In the genomic region with DNA sequence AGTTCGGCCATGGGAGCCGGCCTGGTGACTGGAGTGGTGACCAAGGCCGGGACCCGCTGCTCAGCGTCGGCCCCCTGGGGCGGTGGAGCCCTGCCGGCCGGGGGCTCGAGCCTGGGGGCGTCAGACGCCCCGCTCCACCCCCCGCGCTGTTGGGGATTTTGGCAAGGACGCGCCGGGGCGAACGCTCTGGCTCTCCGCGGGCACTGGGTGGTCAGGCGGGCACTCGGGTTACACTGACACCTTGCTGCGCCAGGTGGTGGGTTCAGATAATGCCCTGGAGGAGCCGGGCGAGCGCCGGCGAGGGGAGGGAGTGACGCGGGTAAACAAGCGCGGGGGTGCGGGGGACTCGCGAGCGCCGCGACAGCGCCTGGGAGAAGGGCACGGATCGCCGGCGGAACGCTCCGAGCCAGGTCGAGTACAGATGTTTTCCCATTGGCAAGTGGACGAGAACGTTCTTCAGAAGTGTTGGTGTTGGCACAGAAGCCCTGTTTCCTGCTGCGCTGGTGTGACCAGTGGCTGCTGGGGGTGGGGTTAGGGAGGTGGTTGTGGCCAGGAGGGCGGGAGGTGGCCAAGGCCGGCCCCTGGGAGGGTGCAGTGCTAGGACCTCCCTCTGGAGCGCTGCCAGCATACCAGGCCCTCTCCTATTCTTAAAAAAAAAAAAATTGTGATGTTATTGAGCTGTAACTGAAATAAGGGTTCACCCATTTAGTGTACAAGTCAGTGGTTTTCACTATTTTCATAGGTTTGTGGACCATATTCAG, we compare ENCODE assay signal across 8 cellular contexts. TPM values are rescaled to one million over a fixed set of nuclear protein-coding genes. Genes with fewer than 3 reads are reported as not detected.
A peak's percentile ranks its signal among the peaks of the same experiment; 100 is the strongest.
DNase-seq lines count a peak whose midpoint lies in the region; ATAC-seq and TF ChIP-seq lines count a peak whose summit lies in the region.

No MANE protein-coding gene starts in this region.

- no peaks in the 10 kb centered on the region for H3K27me3 Mint-ChIP-seq in IgD-negative memory B cell
- H3K27me3 Mint-ChIP-seq in nephron progenitor cell (ENCODE audit: low read depth, poor library complexity) = peaks cover 9% of the 10 kb centered on the region
- no peaks in the 10 kb centered on the region for H3K27me3 Mint-ChIP-seq in stimulated activated naive CD8-positive, alpha-beta T cell treated with anti-CD3 and anti-CD28 coated beads, Interleukin-15, Interleukin-2, amounts not matched to agents 100 ng/mL and 50 ng/mL, for 24 hours

- DNase-seq in DMS53 (lab: John Stamatoyannopoulos, UW) (peak; percentile 96), RPMI8226 (peak; percentile 94), fibroblast of the conjunctiva (ENCODE audit: low read depth) (peak; percentile 97), nephron progenitor cell (peak; percentile 79)
- peak; percentile 95 for DNase-seq in activated effector memory CD4-positive, alpha-beta T cell treated with anti-CD3 and anti-CD28 coated beads, Interleukin-2, amount 50 U/mL, for 16 hours

- H3K9me3 Mint-ChIP-seq in IgD-negative memory B cell (no peaks in the 10 kb centered on the region), nephron progenitor cell (no peaks in the 10 kb centered on the region)
- no peaks in the 10 kb centered on the region for H3K9me3 Mint-ChIP-seq in stimulated activated naive CD8-positive, alpha-beta T cell treated with anti-CD3 and anti-CD28 coated beads, Interleukin-15, Interleukin-2, amounts not matched to agents 100 ng/mL and 50 ng/mL, for 24 hours

- no peak for TF ChIP-seq CTCF in nephron progenitor cell (IDR thresholded peaks at IDR 0.05)

- H3K27ac Mint-ChIP-seq in IgD-negative memory B cell = peak overlapping the region; percentile 99 to 100 (median 100)
- H3K27ac Mint-ChIP-seq in nephron progenitor cell = peak overlapping the region; percentile 81
- peak overlapping the region; percentile 93 for H3K27ac Mint-ChIP-seq in stimulated activated naive CD8-positive, alpha-beta T cell treated with anti-CD3 and anti-CD28 coated beads, Interleukin-15, Interleukin-2, amounts not matched to agents 100 ng/mL and 50 ng/mL, for 24 hours

- ATAC-seq in GM21528 (IDR thresholded peaks at IDR 0.05; ENCODE audit: low FRiP score, unreplicated experiment) = peak; percentile 46

- H3K4me1 Mint-ChIP-seq in IgD-negative memory B cell (peaks cover 13 to 30% (median 18%) of the 10 kb centered on the region in 3 donors), nephron progenitor cell (peaks cover 39% of the 10 kb centered on the region)
- H3K4me1 Mint-ChIP-seq in stimulated activated naive CD8-positive, alpha-beta T cell treated with anti-CD3 and anti-CD28 coated beads, Interleukin-15, Interleukin-2, amounts not matched to agents 100 ng/mL and 50 ng/mL, for 24 hours (ENCODE audit: low read depth) = peaks cover 61% of the 10 kb centered on the region

- H3K4me3 Mint-ChIP-seq in IgD-negative memory B cell = peak overlapping the region; percentile 96 to 99 (median 97)
- peak overlapping the region; percentile 89 for H3K4me3 Mint-ChIP-seq in nephron progenitor cell
- peak overlapping the region; percentile 91 for H3K4me3 Mint-ChIP-seq in stimulated activated naive CD8-positive, alpha-beta T cell treated with anti-CD3 and anti-CD28 coated beads, Interleukin-15, Interleukin-2, amounts not matched to agents 100 ng/mL and 50 ng/mL, for 24 hours

- H3K36me3 Mint-ChIP-seq in IgD-negative memory B cell (no peaks in the 10 kb centered on the region), nephron progenitor cell (ENCODE audit: low read depth) (peaks cover 22% of the 10 kb centered on the region)
- peaks cover 26% of the 10 kb centered on the region for H3K36me3 Mint-ChIP-seq in stimulated activated naive CD8-positive, alpha-beta T cell treated with anti-CD3 and anti-CD28 coated beads, Interleukin-15, Interleukin-2, amounts not matched to agents 100 ng/mL and 50 ng/mL, for 24 hours (ENCODE audit: low read depth)

RNA-seq across cellular contexts. Expression of gene SQSTM1, which starts 0.8 kb away (rescaled TPM):
- polyA plus RNA-seq in IgD-negative memory B cell = 225 TPM

RNA-seq across cellular contexts. Expression of gene MGAT4B, which starts 14.8 kb away (rescaled TPM):
- polyA plus RNA-seq in IgD-negative memory B cell = 12.0 TPM

RNA-seq across cellular contexts. Expression of gene LTC4S, which starts 27.7 kb away (rescaled TPM):
- polyA plus RNA-seq in IgD-negative memory B cell = 0.80 TPM

RNA-seq across cellular contexts. Expression of gene MRNIP, which starts 37.1 kb away (rescaled TPM):
- 26.2 TPM for polyA plus RNA-seq in IgD-negative memory B cell

Comparison
In these comparisons a context has a peak if more than half of its experiments do, and no peak if none do; other contexts are left out.
1. Peak in every context shown above with its lines: DNase-seq and ATAC-seq.